ENCODE assay signal across 18 cellular contexts in genomic region chr10:1674501-1674900, GRCh38.
DNase-seq lines count a peak whose midpoint lies in the region; ATAC-seq and TF ChIP-seq lines count a peak whose summit lies in the region.
"Had no signal": no experiment of that assay in that cellular context is flagged by ENCODE, and none has a peak within 500 bp of the region (broad histone marks: within the 10 kb centered on the region; RNA-seq: fewer than 3 reads in every experiment).

No MANE protein-coding gene starts in this region.

- H3K27ac Mint-ChIP-seq in memory B cell = no peak overlapping the region

- H3K9ac ChIP-seq in smooth muscle cell (ENCODE audit: low read depth) = no peak overlapping the region

- 96% methylated on average over 11 of the region's 11 CpGs for WGBS in smooth muscle cell (ENCODE audit: low lambda C conversion rate)

- no peak overlapping the region for H3K4me3 ChIP-seq in smooth muscle cell
- H3K4me3 ChIP-seq: HAP-1, testis had no signal

- H3K36me3 Mint-ChIP-seq in memory B cell = peaks cover 3% of the 10 kb centered on the region

- peaks cover 17% of the 10 kb centered on the region for H3K27me3 Mint-ChIP-seq in memory B cell

- H3K27me3 ChIP-seq in smooth muscle cell (ENCODE audit: low read depth) = no peaks in the 10 kb centered on the region
- H3K27me3 ChIP-seq: testis had no signal

- H3K4me1 ChIP-seq in smooth muscle cell (ENCODE audit: low read depth) = no peaks in the 10 kb centered on the region
- H3K4me1 ChIP-seq: HAP-1, testis had no signal

- no peak overlapping the region for H2AFZ ChIP-seq in smooth muscle cell (ENCODE audit: low read depth)

- H3F3A ChIP-seq in smooth muscle cell (ENCODE audit: low read depth) = no peaks in the 10 kb centered on the region

- DNase-seq in GM20000 (ENCODE audit: low spot score) (peak; percentile 66), memory B cell (ENCODE audit: low spot score in 2 of 2) (no peak), D341Med (ENCODE audit: low spot score) (no peak), smooth muscle cell (lab: John Stamatoyannopoulos, UW; ENCODE audit: unreplicated experiment) (no peak), SW 1271 (lab: John Stamatoyannopoulos, UW) (no peak)
- DNase-seq: anterior cingulate cortex; DMS 273 treated with DMSO at 0.1 percent for 48 hours; NCI-H187; NCI-H510A; nucleus accumbens; stimulated activated CD4-positive, alpha-beta T cell treated with anti-CD3 and anti-CD28 coated beads, Interleukin-2, amount 100 ng/mL, for 24 hours; testis had no signal

- H3K36me3 ChIP-seq in smooth muscle cell (ENCODE audit: low read depth) = no peaks in the 10 kb centered on the region
- H3K36me3 ChIP-seq: HAP-1 had no signal

- H3K4me2 ChIP-seq in smooth muscle cell = no peak overlapping the region

- TF ChIP-seq CTCF in GM20000 (IDR thresholded peaks at IDR 0.05; ENCODE audit: extremely low read depth, missing control alignments) = no peak
- TF ChIP-seq CTCF in smooth muscle cell (IDR thresholded peaks at IDR 0.05; ENCODE audit: borderline replicate concordance, insufficient read depth, poor library complexity, severe bottlenecking) = no peak

- H4K20me1 ChIP-seq in smooth muscle cell (ENCODE audit: low read depth) = no peaks in the 10 kb centered on the region

- no peaks in the 10 kb centered on the region for H3K9me3 Mint-ChIP-seq in memory B cell

- ATAC-seq in GM18511 (IDR thresholded peaks at IDR 0.05; ENCODE audit: unreplicated experiment) = peak; percentile 79
- ATAC-seq in HG02981 (IDR thresholded peaks at IDR 0.05; ENCODE audit: unreplicated experiment) = peak; percentile 77
- ATAC-seq in memory B cell (ENCODE audit: low read depth) = peak; percentile 60
- ATAC-seq: Panc1, sciatic nerve had no signal

- H3K4me3 Mint-ChIP-seq in memory B cell = no peak overlapping the region

- no peak overlapping the region for H3K27ac ChIP-seq in smooth muscle cell (ENCODE audit: low read depth)
- H3K27ac ChIP-seq: testis, VCaP had no signal

- H3K79me2 ChIP-seq in smooth muscle cell (ENCODE audit: low read depth) = no peaks in the 10 kb centered on the region

- no peaks in the 10 kb centered on the region for H3K9me3 ChIP-seq in smooth muscle cell (replicated peaks; ENCODE audit: low read depth)
- H3K9me3 ChIP-seq: HAP-1, testis had no signal

- peaks cover 20% of the 10 kb centered on the region for H3K4me1 Mint-ChIP-seq in memory B cell
